ENCODE assay signal across 16 cellular contexts in the genomic region with DNA sequence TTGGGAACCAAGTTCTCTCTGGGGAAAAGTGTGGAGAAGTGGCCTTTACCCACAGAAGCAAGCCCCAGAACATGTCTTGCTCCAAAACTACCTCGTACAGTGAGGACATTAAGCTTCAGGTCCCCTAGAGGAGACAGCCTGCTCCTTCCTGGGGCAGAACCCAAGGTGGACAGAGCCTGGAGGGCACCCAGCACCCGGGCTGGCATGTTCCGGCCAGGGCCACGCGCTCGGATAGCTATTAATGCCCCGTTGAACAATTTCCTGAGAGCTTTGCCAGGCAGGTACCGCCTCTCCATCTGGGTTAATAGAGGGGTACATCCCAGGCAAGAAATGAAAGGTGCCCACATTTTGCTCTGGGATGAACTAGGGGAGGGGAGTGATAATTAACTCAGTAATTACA.
DNase-seq lines count a peak whose midpoint lies in the region; ATAC-seq, FAIRE-seq and TF ChIP-seq lines count a peak whose summit lies in the region.
"Had no signal": no experiment of that assay in that cellular context is flagged by ENCODE, and none has a peak within 500 bp of the region (broad histone marks: within the 10 kb centered on the region; RNA-seq: fewer than 3 reads in every experiment).

No MANE protein-coding gene starts in this region.

- H3K9me3 ChIP-seq in heart left ventricle (no peaks in the 10 kb centered on the region), kidney (ENCODE audit: control insufficient read depth in 1 of 2, low read length in 2 of 2) (no peaks in the 10 kb centered on the region)
- H3K9me3 ChIP-seq: SK-N-SH had no signal

- H3K36me3 ChIP-seq in heart left ventricle, result no peaks in the 10 kb centered on the region
- no peaks in the 10 kb centered on the region for H3K36me3 ChIP-seq in kidney (ENCODE audit: control insufficient read depth in 1 of 2, insufficient read depth in 2 of 2, low read length in 2 of 2)

- DNase-seq in heart left ventricle (peak in 3 of 5 donors; percentile 28 to 48 (median 42)), cardiac septum (ENCODE audit: low spot score) (no peak), NCI-H1105 treated with DMSO at 0.1 percent for 48 hours (lab: John Stamatoyannopoulos, UW) (peak; percentile 46), kidney (peak; percentile 69), DMS79 (lab: John Stamatoyannopoulos, UW) (no peak), NCI-H2196 treated with DMSO at 0.1 percent for 48 hours (lab: John Stamatoyannopoulos, UW; ENCODE audit: unreplicated experiment) (no peak), NOMO-1 treated with DMSO at 0.1 percent for 48 hours (lab: John Stamatoyannopoulos, UW; ENCODE audit: unreplicated experiment) (no peak)
- DNase-seq: Calu3; CD8-positive, alpha-beta T cell; NCI-H526 treated with DMSO at 0.1 percent for 48 hours; SHP77 treated with DMSO at 0.1 percent for 48 hours; SK-N-SH had no signal

- no peak overlapping the region for H3K9ac ChIP-seq in kidney (ENCODE audit: low read length in 2 of 2)
- H3K9ac ChIP-seq: SK-N-SH had no signal

- TF ChIP-seq CTCF in heart left ventricle (IDR thresholded peaks at IDR 0.05) (no peak), kidney (IDR thresholded peaks at IDR 0.05; ENCODE audit: borderline replicate concordance, extremely low read depth, insufficient read depth) (no peak)

- intact Hi-C loops in heart left ventricle (cut with DNase I) (no loop called here), cardiac septum (cut with DNase I) (no loop called here), kidney (cut with DNase I) (no loop called here)

- peak; percentile 51 to 80 (median 62) for ATAC-seq in heart left ventricle
- ATAC-seq: CD8-positive, alpha-beta T cell; GM23338; K562 had no signal

- TF ChIP-seq POLR2A in heart left ventricle (IDR thresholded peaks at IDR 0.05), result no peak

- no peak overlapping the region for H3K4me3 ChIP-seq in heart left ventricle
- H3K4me3 ChIP-seq in kidney (ENCODE audit: low read length in 2 of 2), result no peak overlapping the region
- H3K4me3 ChIP-seq: GM23338, K562 had no signal

- peak overlapping the region in 3 of 12 donors; percentile 18 to 67 (median 33) for H3K27ac ChIP-seq in heart left ventricle
- peak overlapping the region; percentile 75 to 76 for H3K27ac ChIP-seq in kidney (ENCODE audit: low read depth in 2 of 2, low read length in 2 of 2)

- no peaks in the 10 kb centered on the region for H3K27me3 ChIP-seq in heart left ventricle

- 39 to 85% (median 69%) methylated on average over 7 to 8 of the region's 8 CpGs for WGBS in heart left ventricle, 4 donors

- FAIRE-seq in kidney (lab: Jason Lieb, UNC), result no peak
- FAIRE-seq: GM18507, RCC 7860 had no signal

- H3K4me1 ChIP-seq in heart left ventricle (peaks cover 0 to 42% (median 32%) of the 10 kb centered on the region in 12 donors), kidney (ENCODE audit: control insufficient read depth in 1 of 2, insufficient read depth in 1 of 2, low read depth in 1 of 2, low read length in 2 of 2) (peaks cover 8 to 22% of the 10 kb centered on the region in 2 donors)

Comparison
In these comparisons a context has a peak if more than half of its experiments do, and no peak if none do; other contexts are left out.
1. DNase-seq: peak in heart left ventricle (3 of 5), NCI-H1105 treated with DMSO at 0.1 percent for 48 hours (single experiment) and kidney (single experiment); none in cardiac septum (single experiment), DMS79 (single experiment), NCI-H2196 treated with DMSO at 0.1 percent for 48 hours (single experiment) and NOMO-1 treated with DMSO at 0.1 percent for 48 hours (single experiment).